ENCODE assay signal across 1 cellular context in genomic region chr14:90461425-90461824, GRCh38.
TF ChIP-seq lines count a peak whose summit lies in the region.

No MANE protein-coding gene starts in this region.

TF ChIP-seq in GM23338, 12 proteins besides CTCF, POLR2A, EP300 and RAD21 (continued from another document):
- TF ChIP-seq, protein P1, sequence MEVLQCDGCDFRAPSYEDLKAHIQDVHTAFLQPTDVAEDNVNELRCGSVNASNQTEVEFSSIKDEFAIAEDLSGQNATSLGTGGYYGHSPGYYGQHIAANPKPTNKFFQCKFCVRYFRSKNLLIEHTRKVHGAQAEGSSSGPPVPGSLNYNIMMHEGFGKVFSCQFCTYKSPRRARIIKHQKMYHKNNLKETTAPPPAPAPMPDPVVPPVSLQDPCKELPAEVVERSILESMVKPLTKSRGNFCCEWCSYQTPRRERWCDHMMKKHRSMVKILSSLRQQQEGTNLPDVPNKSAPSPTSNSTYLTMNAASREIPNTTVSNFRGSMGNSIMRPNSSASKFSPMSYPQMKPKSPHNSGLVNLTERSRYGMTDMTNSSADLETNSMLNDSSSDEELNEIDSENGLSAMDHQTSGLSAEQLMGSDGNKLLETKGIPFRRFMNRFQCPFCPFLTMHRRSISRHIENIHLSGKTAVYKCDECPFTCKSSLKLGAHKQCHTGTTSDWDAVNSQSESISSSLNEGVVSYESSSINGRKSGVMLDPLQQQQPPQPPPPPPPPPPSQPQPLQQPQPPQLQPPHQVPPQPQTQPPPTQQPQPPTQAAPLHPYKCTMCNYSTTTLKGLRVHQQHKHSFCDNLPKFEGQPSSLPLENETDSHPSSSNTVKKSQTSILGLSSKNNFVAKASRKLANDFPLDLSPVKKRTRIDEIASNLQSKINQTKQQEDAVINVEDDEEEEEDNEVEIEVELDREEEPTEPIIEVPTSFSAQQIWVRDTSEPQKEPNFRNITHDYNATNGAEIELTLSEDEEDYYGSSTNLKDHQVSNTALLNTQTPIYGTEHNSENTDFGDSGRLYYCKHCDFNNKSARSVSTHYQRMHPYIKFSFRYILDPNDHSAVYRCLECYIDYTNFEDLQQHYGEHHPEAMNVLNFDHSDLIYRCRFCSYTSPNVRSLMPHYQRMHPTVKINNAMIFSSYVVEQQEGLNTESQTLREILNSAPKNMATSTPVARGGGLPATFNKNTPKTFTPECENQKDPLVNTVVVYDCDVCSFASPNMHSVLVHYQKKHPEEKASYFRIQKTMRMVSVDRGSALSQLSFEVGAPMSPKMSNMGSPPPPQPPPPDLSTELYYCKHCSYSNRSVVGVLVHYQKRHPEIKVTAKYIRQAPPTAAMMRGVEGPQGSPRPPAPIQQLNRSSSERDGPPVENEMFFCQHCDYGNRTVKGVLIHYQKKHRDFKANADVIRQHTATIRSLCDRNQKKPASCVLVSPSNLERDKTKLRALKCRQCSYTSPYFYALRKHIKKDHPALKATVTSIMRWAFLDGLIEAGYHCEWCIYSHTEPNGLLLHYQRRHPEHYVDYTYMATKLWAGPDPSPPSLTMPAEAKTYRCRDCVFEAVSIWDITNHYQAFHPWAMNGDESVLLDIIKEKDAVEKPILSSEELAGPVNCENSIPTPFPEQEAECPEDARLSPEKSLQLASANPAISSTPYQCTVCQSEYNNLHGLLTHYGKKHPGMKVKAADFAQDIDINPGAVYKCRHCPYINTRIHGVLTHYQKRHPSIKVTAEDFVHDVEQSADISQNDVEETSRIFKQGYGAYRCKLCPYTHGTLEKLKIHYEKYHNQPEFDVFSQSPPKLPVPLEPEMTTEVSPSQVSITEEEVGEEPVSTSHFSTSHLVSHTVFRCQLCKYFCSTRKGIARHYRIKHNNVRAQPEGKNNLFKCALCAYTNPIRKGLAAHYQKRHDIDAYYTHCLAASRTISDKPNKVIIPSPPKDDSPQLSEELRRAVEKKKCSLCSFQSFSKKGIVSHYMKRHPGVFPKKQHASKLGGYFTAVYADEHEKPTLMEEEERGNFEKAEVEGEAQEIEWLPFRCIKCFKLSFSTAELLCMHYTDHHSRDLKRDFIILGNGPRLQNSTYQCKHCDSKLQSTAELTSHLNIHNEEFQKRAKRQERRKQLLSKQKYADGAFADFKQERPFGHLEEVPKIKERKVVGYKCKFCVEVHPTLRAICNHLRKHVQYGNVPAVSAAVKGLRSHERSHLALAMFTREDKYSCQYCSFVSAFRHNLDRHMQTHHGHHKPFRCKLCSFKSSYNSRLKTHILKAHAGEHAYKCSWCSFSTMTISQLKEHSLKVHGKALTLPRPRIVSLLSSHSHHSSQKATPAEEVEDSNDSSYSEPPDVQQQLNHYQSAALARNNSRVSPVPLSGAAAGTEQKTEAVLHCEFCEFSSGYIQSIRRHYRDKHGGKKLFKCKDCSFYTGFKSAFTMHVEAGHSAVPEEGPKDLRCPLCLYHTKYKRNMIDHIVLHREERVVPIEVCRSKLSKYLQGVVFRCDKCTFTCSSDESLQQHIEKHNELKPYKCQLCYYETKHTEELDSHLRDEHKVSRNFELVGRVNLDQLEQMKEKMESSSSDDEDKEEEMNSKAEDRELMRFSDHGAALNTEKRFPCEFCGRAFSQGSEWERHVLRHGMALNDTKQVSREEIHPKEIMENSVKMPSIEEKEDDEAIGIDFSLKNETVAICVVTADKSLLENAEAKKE (CRISPR knock-in tag; IDR thresholded peaks at IDR 0.05) = no peak
- TF ChIP-seq NANOG (IDR thresholded peaks at IDR 0.05; ENCODE audit: borderline replicate concordance) (no peak), CREB1 (CRISPR knock-in tag; IDR thresholded peaks at IDR 0.05; ENCODE audit: low read depth) (no peak), EZH2phosphoT487 (IDR thresholded peaks at IDR 0.05; ENCODE audit: unreplicated experiment) (no peak), JUNB (IDR thresholded peaks at IDR 0.05; ENCODE audit: unreplicated experiment) (no peak), EZH2 (IDR thresholded peaks at IDR 0.05; ENCODE audit: low read depth, unreplicated experiment) (no peak), ZNF331 (CRISPR knock-in tag; IDR thresholded peaks at IDR 0.05; ENCODE audit: low read depth) (no peak), ZNF114 (CRISPR knock-in tag; IDR thresholded peaks at IDR 0.05) (no peak), POLR2AphosphoS5 (IDR thresholded peaks at IDR 0.05; ENCODE audit: low read depth) (no peak)
- TF ChIP-seq, protein P2, sequence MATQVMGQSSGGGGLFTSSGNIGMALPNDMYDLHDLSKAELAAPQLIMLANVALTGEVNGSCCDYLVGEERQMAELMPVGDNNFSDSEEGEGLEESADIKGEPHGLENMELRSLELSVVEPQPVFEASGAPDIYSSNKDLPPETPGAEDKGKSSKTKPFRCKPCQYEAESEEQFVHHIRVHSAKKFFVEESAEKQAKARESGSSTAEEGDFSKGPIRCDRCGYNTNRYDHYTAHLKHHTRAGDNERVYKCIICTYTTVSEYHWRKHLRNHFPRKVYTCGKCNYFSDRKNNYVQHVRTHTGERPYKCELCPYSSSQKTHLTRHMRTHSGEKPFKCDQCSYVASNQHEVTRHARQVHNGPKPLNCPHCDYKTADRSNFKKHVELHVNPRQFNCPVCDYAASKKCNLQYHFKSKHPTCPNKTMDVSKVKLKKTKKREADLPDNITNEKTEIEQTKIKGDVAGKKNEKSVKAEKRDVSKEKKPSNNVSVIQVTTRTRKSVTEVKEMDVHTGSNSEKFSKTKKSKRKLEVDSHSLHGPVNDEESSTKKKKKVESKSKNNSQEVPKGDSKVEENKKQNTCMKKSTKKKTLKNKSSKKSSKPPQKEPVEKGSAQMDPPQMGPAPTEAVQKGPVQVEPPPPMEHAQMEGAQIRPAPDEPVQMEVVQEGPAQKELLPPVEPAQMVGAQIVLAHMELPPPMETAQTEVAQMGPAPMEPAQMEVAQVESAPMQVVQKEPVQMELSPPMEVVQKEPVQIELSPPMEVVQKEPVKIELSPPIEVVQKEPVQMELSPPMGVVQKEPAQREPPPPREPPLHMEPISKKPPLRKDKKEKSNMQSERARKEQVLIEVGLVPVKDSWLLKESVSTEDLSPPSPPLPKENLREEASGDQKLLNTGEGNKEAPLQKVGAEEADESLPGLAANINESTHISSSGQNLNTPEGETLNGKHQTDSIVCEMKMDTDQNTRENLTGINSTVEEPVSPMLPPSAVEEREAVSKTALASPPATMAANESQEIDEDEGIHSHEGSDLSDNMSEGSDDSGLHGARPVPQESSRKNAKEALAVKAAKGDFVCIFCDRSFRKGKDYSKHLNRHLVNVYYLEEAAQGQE (IDR thresholded peaks at IDR 0.05; ENCODE audit: unreplicated experiment) = no peak
- TF ChIP-seq, protein P3, sequence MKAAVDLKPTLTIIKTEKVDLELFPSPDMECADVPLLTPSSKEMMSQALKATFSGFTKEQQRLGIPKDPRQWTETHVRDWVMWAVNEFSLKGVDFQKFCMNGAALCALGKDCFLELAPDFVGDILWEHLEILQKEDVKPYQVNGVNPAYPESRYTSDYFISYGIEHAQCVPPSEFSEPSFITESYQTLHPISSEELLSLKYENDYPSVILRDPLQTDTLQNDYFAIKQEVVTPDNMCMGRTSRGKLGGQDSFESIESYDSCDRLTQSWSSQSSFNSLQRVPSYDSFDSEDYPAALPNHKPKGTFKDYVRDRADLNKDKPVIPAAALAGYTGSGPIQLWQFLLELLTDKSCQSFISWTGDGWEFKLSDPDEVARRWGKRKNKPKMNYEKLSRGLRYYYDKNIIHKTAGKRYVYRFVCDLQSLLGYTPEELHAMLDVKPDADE (IDR thresholded peaks at IDR 0.05) = no peak
